19 cellular contexts compared by ENCODE assay signal in genomic region chr9:89843074-89843473, GRCh38.
"Had no signal": no experiment of that assay in that cellular context is flagged by ENCODE, and none has a peak within 500 bp of the region (broad histone marks: within the 10 kb centered on the region; RNA-seq: fewer than 3 reads in every experiment).

No MANE protein-coding gene starts in this region.

- H3K27me3 ChIP-seq: left lung, neural progenitor cell, sigmoid colon, suprapubic skin, transverse colon had no signal

- H3K9me3 ChIP-seq: left lung, sigmoid colon, suprapubic skin, transverse colon had no signal

- H3K4me2 ChIP-seq: neural progenitor cell had no signal

- H3K27ac ChIP-seq: coronary artery, neural progenitor cell, parathyroid adenoma, sigmoid colon, suprapubic skin had no signal

- H3K9ac ChIP-seq: neural progenitor cell, parathyroid adenoma had no signal

- ATAC-seq: effector memory CD8-positive, alpha-beta T cell; natural killer cell treated with Interleukin-12 subunit alpha and Interleukin-12 subunit beta and Interleukin-15 and Interleukin-18, amount 100 ng/mL, for 72 hours; stimulated activated naive CD8-positive, alpha-beta T cell treated with anti-CD3 and anti-CD28 coated beads, Interleukin-15, amount 100 ng/mL, for 72 hours had no signal

- H3K36me3 Mint-ChIP-seq: memory B cell; naive B cell; natural killer cell treated with Interleukin-12 subunit alpha and Interleukin-12 subunit beta and Interleukin-15 and Interleukin-18, amount 100 ng/mL, for 72 hours; neural progenitor cell had no signal

- H3K4me3 ChIP-seq: coronary artery, left lung, lung, neural progenitor cell, sigmoid colon, suprapubic skin, transverse colon had no signal

- H3K36me3 ChIP-seq: left lung, neural progenitor cell, sigmoid colon, suprapubic skin, transverse colon had no signal

- H2AFZ ChIP-seq: neural progenitor cell had no signal

- H3K27ac Mint-ChIP-seq: effector memory CD8-positive, alpha-beta T cell; memory B cell; neural progenitor cell; progenitor cell of endocrine pancreas had no signal

- H3K4me1 Mint-ChIP-seq: memory B cell; stimulated activated naive CD8-positive, alpha-beta T cell treated with anti-CD3 and anti-CD28 coated beads, Interleukin-15, amount 100 ng/mL, for 72 hours had no signal

- H3K4me3 Mint-ChIP-seq: effector memory CD8-positive, alpha-beta T cell; memory B cell; naive B cell; natural killer cell treated with Interleukin-12 subunit alpha and Interleukin-12 subunit beta and Interleukin-15 and Interleukin-18, amount 100 ng/mL, for 72 hours; neural progenitor cell; stimulated activated naive CD8-positive, alpha-beta T cell treated with anti-CD3 and anti-CD28 coated beads, Interleukin-15, amount 100 ng/mL, for 72 hours had no signal

- FAIRE-seq: endometrium, frontal cortex, keratinocyte had no signal

- DNase-seq: effector memory CD8-positive, alpha-beta T cell; erythroblast; left lung; naive B cell; sigmoid colon; stimulated activated naive CD4-positive, alpha-beta T cell; stimulated activated naive CD8-positive, alpha-beta T cell treated with anti-CD3 and anti-CD28 coated beads, Interleukin-15, amount 100 ng/mL, for 72 hours; transverse colon had no signal

- H3K9me3 Mint-ChIP-seq: effector memory CD8-positive, alpha-beta T cell; memory B cell; natural killer cell treated with Interleukin-12 subunit alpha and Interleukin-12 subunit beta and Interleukin-15 and Interleukin-18, amount 100 ng/mL, for 72 hours; stimulated activated naive CD8-positive, alpha-beta T cell treated with anti-CD3 and anti-CD28 coated beads, Interleukin-15, amount 100 ng/mL, for 72 hours had no signal

- H3K79me2 ChIP-seq: parathyroid adenoma had no signal
